ENCODE assay signal across 1 cellular context in the genomic region with DNA sequence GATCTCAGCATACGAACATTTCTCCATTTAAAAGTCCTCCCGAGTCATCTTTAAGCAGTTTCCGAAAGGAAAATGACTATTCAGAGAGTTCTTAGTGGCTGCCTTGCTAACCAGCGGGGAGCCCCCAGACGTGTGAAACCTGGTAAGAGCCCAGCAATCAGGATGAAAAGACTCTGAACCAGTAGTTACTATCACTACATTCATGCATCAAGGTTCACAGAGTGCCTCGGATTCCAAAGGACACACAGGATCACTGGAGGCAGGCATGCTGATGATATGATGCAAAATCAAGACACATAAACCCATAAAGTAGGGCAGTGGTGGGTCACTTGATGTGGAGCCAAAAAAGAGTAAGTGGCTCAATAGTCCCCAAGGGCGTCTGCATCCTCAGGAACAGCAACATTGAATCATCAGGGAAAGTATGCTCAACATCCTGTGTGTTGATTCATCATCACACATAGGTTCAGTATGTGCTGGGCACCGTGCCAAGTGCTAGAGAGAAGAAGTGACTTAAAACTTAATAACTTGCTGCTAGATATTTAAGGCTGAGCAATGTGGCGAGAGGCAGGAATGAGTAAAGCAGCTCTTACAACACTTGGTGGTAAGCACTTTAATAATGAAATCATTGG.
TF ChIP-seq lines count a peak whose summit lies in the region.

No MANE protein-coding gene starts in this region.

TF ChIP-seq in GM12878, 131 proteins besides CTCF, POLR2A, EP300 and RAD21 (continued from another document and continues in another):
- TF ChIP-seq, protein P1, sequence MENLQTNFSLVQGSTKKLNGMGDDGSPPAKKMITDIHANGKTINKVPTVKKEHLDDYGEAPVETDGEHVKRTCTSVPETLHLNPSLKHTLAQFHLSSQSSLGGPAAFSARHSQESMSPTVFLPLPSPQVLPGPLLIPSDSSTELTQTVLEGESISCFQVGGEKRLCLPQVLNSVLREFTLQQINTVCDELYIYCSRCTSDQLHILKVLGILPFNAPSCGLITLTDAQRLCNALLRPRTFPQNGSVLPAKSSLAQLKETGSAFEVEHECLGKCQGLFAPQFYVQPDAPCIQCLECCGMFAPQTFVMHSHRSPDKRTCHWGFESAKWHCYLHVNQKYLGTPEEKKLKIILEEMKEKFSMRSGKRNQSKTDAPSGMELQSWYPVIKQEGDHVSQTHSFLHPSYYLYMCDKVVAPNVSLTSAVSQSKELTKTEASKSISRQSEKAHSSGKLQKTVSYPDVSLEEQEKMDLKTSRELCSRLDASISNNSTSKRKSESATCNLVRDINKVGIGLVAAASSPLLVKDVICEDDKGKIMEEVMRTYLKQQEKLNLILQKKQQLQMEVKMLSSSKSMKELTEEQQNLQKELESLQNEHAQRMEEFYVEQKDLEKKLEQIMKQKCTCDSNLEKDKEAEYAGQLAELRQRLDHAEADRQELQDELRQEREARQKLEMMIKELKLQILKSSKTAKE (IDR thresholded peaks at IDR 0.05; ENCODE audit: low read depth, poor library complexity, severe bottlenecking): no peak
- no peak for TF ChIP-seq HCFC1 (IDR thresholded peaks at IDR 0.05; ENCODE audit: low read length)
- TF ChIP-seq, protein P2, sequence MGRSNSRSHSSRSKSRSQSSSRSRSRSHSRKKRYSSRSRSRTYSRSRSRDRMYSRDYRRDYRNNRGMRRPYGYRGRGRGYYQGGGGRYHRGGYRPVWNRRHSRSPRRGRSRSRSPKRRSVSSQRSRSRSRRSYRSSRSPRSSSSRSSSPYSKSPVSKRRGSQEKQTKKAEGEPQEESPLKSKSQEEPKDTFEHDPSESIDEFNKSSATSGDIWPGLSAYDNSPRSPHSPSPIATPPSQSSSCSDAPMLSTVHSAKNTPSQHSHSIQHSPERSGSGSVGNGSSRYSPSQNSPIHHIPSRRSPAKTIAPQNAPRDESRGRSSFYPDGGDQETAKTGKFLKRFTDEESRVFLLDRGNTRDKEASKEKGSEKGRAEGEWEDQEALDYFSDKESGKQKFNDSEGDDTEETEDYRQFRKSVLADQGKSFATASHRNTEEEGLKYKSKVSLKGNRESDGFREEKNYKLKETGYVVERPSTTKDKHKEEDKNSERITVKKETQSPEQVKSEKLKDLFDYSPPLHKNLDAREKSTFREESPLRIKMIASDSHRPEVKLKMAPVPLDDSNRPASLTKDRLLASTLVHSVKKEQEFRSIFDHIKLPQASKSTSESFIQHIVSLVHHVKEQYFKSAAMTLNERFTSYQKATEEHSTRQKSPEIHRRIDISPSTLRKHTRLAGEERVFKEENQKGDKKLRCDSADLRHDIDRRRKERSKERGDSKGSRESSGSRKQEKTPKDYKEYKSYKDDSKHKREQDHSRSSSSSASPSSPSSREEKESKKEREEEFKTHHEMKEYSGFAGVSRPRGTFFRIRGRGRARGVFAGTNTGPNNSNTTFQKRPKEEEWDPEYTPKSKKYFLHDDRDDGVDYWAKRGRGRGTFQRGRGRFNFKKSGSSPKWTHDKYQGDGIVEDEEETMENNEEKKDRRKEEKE (IDR thresholded peaks at IDR 0.05): no peak
- no peak for TF ChIP-seq NFXL1 (IDR thresholded peaks at IDR 0.05; ENCODE audit: borderline replicate concordance)
- peak; percentile 85 for TF ChIP-seq SMAD1 (IDR thresholded peaks at IDR 0.05; ENCODE audit: low read depth, partially characterized antibody)
- no peak for TF ChIP-seq NR2F1 (conservative IDR thresholded peaks at IDR 0.05)
- no peak for TF ChIP-seq MLLT1 (IDR thresholded peaks at IDR 0.05)
- TF ChIP-seq TAF1 (IDR thresholded peaks at IDR 0.05; ENCODE audit: borderline replicate concordance, low read depth, low read length): no peak
- no peak for TF ChIP-seq RCOR1 (conservative IDR thresholded peaks at IDR 0.05; ENCODE audit: low read depth, low read length)
- TF ChIP-seq POLR2AphosphoS2 (IDR thresholded peaks at IDR 0.05; ENCODE audit: low read depth, low read length): no peak
- TF ChIP-seq JUNB (IDR thresholded peaks at IDR 0.05): peak; percentile 48; the same call in 1 of the 2 replicates
- TF ChIP-seq MTA3 (IDR thresholded peaks at IDR 0.05; ENCODE audit: borderline replicate concordance, low read length): peak; percentile 60; the same call in 1 of the 2 replicates
- 0 out of 4 replicates have a peak, but pooled peaks of 1 of the 2 experiments have one; percentile 29 for TF ChIP-seq BHLHE40 (IDR thresholded peaks at IDR 0.05; ENCODE audit: borderline replicate concordance in 1 of 2, low read depth in 2 of 2, low read length in 1 of 2)
- no peak for TF ChIP-seq GATAD2B (conservative IDR thresholded peaks at IDR 0.05; ENCODE audit: low read depth)
- TF ChIP-seq ZBTB11 (CRISPR knock-in tag; IDR thresholded peaks at IDR 0.05): no peak
- peak; percentile 61; the same call in 1 of the 2 replicates for TF ChIP-seq ZBED1 (IDR thresholded peaks at IDR 0.05; ENCODE audit: borderline replicate concordance)
- TF ChIP-seq PBX3 (IDR thresholded peaks at IDR 0.05; ENCODE audit: insufficient replicate concordance, low read depth, low read length): no peak
- no peak for TF ChIP-seq USF1 (IDR thresholded peaks at IDR 0.05; ENCODE audit: borderline replicate concordance, extremely low read length, insufficient read depth, low read depth, low read length)
- no peak for TF ChIP-seq ASH2L (IDR thresholded peaks at IDR 0.05; ENCODE audit: borderline replicate concordance, low read depth)
- TF ChIP-seq ZNF622 (IDR thresholded peaks at IDR 0.05): no peak
- no peak for TF ChIP-seq CHD4 (IDR thresholded peaks at IDR 0.05)
- TF ChIP-seq CREM (IDR thresholded peaks at IDR 0.05; ENCODE audit: low read depth): no peak; the same call in 1 of the 2 replicates
- TF ChIP-seq ZNF24 (IDR thresholded peaks at IDR 0.05): 0 out of 2 replicates have a peak, but pooled peaks have one; percentile 42
- TF ChIP-seq CUX1 (IDR thresholded peaks at IDR 0.05; ENCODE audit: insufficient replicate concordance, low read depth, low read length): no peak
- no peak for TF ChIP-seq CHD2 (IDR thresholded peaks at IDR 0.05; ENCODE audit: borderline replicate concordance, low read depth, low read length)
- no peak for TF ChIP-seq NKRF (conservative IDR thresholded peaks at IDR 0.05)
- TF ChIP-seq MTA2 (IDR thresholded peaks at IDR 0.05; ENCODE audit: low read depth): no peak
- TF ChIP-seq NR2C2 (IDR thresholded peaks at IDR 0.05; ENCODE audit: borderline replicate concordance, control insufficient read depth, insufficient read length, low read depth): no peak
- no peak for TF ChIP-seq ZNF384 (IDR thresholded peaks at IDR 0.05; ENCODE audit: borderline replicate concordance, low read depth, low read length)
- TF ChIP-seq FOS (IDR thresholded peaks at IDR 0.05; ENCODE audit: borderline replicate concordance, extremely low read depth, insufficient read length): no peak
